ENCODE assay signal across 21 cellular contexts in genomic region chr1:237590381-237590780, GRCh38.
"Had no signal": no experiment of that assay in that cellular context is flagged by ENCODE, and none has a peak within 500 bp of the region (broad histone marks: within the 10 kb centered on the region; RNA-seq: fewer than 3 reads in every experiment).

No MANE protein-coding gene starts in this region.

- H3K9me3 ChIP-seq: left ventricle myocardium inferior, lower lobe of right lung, ovary, right atrium auricular region, sigmoid colon, uterus had no signal

- H3K4me3 Mint-ChIP-seq: immature natural killer cell; memory B cell; mesothelial cell of epicardium; natural killer cell treated with Interleukin-12 subunit alpha and Interleukin-12 subunit beta and Interleukin-15 and Interleukin-18, amount 100 ng/mL, for 72 hours; neural progenitor cell; type B pancreatic cell had no signal

- H3K36me3 ChIP-seq: lower lobe of right lung, neural progenitor cell, ovary, sigmoid colon, uterus had no signal

- H3K27me3 Mint-ChIP-seq: memory B cell; natural killer cell treated with Interleukin-12 subunit alpha and Interleukin-12 subunit beta and Interleukin-15 and Interleukin-18, amount 100 ng/mL, for 72 hours; type B pancreatic cell had no signal

- H3K27ac Mint-ChIP-seq: immature natural killer cell; memory B cell; mesothelial cell of epicardium; natural killer cell treated with Interleukin-12 subunit alpha and Interleukin-12 subunit beta and Interleukin-15 and Interleukin-18, amount 100 ng/mL, for 72 hours; neural progenitor cell; type B pancreatic cell had no signal

- H3K4me3 ChIP-seq: left ventricle myocardium inferior, lower lobe of right lung, neural progenitor cell, ovary, right atrium auricular region, sigmoid colon, skin epidermis, stomach, uterus had no signal

- H3K27me3 ChIP-seq: foreskin keratinocyte, neural progenitor cell, ovary, right atrium auricular region, sigmoid colon, stomach, uterus had no signal

- H3K4me1 Mint-ChIP-seq: immature natural killer cell, memory B cell, mesothelial cell of epicardium, neural progenitor cell had no signal

- H3K36me3 Mint-ChIP-seq: memory B cell, neural progenitor cell, type B pancreatic cell had no signal

- DNase-seq: dermis blood vessel endothelial cell; erythroblast; foreskin keratinocyte; immature natural killer cell; left ventricle myocardium inferior; lower lobe of right lung; nucleus accumbens; ovary; sigmoid colon; stimulated activated CD4-positive, alpha-beta T cell treated with anti-CD3 and anti-CD28 coated beads, Interleukin-12 subunit alpha, Interleukin-12 subunit beta, amount 100 ng/mL, for 4 hours; stimulated activated naive CD4-positive, alpha-beta T cell; stomach; substantia nigra; uterus had no signal

- H3K27ac ChIP-seq: foreskin keratinocyte, left ventricle myocardium inferior, lower lobe of right lung, neural progenitor cell, ovary, right atrium auricular region, sigmoid colon, skin epidermis, stomach, uterus had no signal

- H3K9me3 Mint-ChIP-seq: natural killer cell treated with Interleukin-12 subunit alpha and Interleukin-12 subunit beta and Interleukin-15 and Interleukin-18, amount 100 ng/mL, for 72 hours; neural progenitor cell; type B pancreatic cell had no signal

- H3K9ac ChIP-seq: neural progenitor cell had no signal

- H3K4me1 ChIP-seq: foreskin keratinocyte, lower lobe of right lung, neural progenitor cell, right atrium auricular region, sigmoid colon, stomach, uterus had no signal
